9 cellular contexts compared by ENCODE assay signal in the genomic region with DNA sequence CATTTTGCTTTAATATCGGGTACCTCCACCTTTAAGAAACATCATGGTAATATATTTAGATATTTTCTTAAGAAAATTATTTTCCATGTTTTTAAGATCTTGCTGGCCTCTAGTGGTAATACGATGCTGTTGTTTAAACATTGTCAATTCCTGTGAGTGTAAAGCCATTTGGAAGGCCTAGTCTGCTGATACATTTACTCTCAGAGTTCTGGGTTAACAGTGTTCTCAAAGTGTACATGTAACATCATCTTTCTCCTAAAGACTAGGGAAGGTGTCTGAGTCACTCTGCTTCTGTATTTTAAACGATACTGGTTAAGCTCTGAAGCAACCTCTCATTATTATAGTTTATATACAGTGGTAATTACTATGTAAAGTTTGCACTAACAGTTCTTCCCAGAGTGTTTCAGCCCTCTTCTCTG.
DNase-seq lines count a peak whose midpoint lies in the region; ATAC-seq and TF ChIP-seq lines count a peak whose summit lies in the region.
"Had no signal": no experiment of that assay in that cellular context is flagged by ENCODE, and none has a peak within 500 bp of the region (broad histone marks: within the 10 kb centered on the region; RNA-seq: fewer than 3 reads in every experiment).

No MANE protein-coding gene starts in this region.

- peak overlapping the region; percentile 9 for H3K27ac ChIP-seq in osteoblast (ENCODE audit: low read depth, low read length)
- H3K27ac ChIP-seq: KMS-11 had no signal

- peaks cover 56% of the 10 kb centered on the region for H3K4me1 Mint-ChIP-seq in endothelial cell (ENCODE audit: unreplicated experiment)

- H3K4me2 ChIP-seq in osteoblast (ENCODE audit: insufficient read depth, low read length): no peak overlapping the region
- H3K4me2 ChIP-seq: KMS-11 had no signal

- H2AFZ ChIP-seq in osteoblast (ENCODE audit: low read length): no peak overlapping the region

- no peak overlapping the region for H3K4me3 Mint-ChIP-seq in endothelial cell (ENCODE audit: unreplicated experiment)

- no peaks in the 10 kb centered on the region for H3K27me3 ChIP-seq in osteoblast (ENCODE audit: insufficient read depth, low read length)

- DNase-seq in GM04504 (ENCODE audit: low read depth) (peak; percentile 14), NCI-H526 treated with DMSO at 0.1 percent for 48 hours (lab: John Stamatoyannopoulos, UW) (peak; percentile 52), endothelial cell (ENCODE audit: low spot score) (no peak), osteoblast (ENCODE audit: insufficient read length, low spot score, missing footprints) (no peak), NCI-H187 treated with DMSO at 0.1 percent for 48 hours (lab: John Stamatoyannopoulos, UW) (no peak), NCI-H510A treated with DMSO at 0.1 percent for 48 hours (lab: John Stamatoyannopoulos, UW) (no peak), 8988T (no peak)

- no peak for ATAC-seq in HG03521 (IDR thresholded peaks at IDR 0.05; ENCODE audit: unreplicated experiment)

- peak overlapping the region; percentile 96 for H3K27ac Mint-ChIP-seq in endothelial cell (ENCODE audit: unreplicated experiment)

- no peak overlapping the region for H3K4me3 ChIP-seq in osteoblast (ENCODE audit: insufficient read depth, low read length)

- H3K4me1 ChIP-seq in osteoblast (ENCODE audit: insufficient read depth, low read length): peaks cover 23% of the 10 kb centered on the region

- H3K36me3 Mint-ChIP-seq in endothelial cell (ENCODE audit: low read depth, unreplicated experiment): peaks cover 7% of the 10 kb centered on the region

- no peaks in the 10 kb centered on the region for H3K9me3 Mint-ChIP-seq in endothelial cell (ENCODE audit: unreplicated experiment)

- peaks cover 53% of the 10 kb centered on the region for H3K79me2 ChIP-seq in osteoblast (ENCODE audit: insufficient read depth, low read length)

- peaks cover 2% of the 10 kb centered on the region for H3K27me3 Mint-ChIP-seq in endothelial cell (ENCODE audit: unreplicated experiment)

- no peaks in the 10 kb centered on the region for H4K20me1 ChIP-seq in osteoblast (ENCODE audit: insufficient read depth, low read length)

- TF ChIP-seq CTCF in endothelial cell (IDR thresholded peaks at IDR 0.05; ENCODE audit: unreplicated experiment) (peak; percentile 37), osteoblast (IDR thresholded peaks at IDR 0.05; ENCODE audit: extremely low read depth, low read depth, low read length) (peak; percentile 76)

- no peaks in the 10 kb centered on the region for H3K9me3 ChIP-seq in osteoblast (ENCODE audit: low read depth, low read length)

- H3K36me3 ChIP-seq in osteoblast (ENCODE audit: insufficient read depth, low read length): peaks cover 27% of the 10 kb centered on the region

Comparison
In these comparisons a context has a peak if more than half of its experiments do, and no peak if none do; other contexts are left out.
1. DNase-seq: peak in GM04504 (single experiment) and NCI-H526 treated with DMSO at 0.1 percent for 48 hours (single experiment); none in endothelial cell (single experiment), osteoblast (single experiment), NCI-H187 treated with DMSO at 0.1 percent for 48 hours (single experiment), NCI-H510A treated with DMSO at 0.1 percent for 48 hours (single experiment) and 8988T (single experiment).